Comparison of ENCODE assay signal across 13 cellular contexts in the genomic region with DNA sequence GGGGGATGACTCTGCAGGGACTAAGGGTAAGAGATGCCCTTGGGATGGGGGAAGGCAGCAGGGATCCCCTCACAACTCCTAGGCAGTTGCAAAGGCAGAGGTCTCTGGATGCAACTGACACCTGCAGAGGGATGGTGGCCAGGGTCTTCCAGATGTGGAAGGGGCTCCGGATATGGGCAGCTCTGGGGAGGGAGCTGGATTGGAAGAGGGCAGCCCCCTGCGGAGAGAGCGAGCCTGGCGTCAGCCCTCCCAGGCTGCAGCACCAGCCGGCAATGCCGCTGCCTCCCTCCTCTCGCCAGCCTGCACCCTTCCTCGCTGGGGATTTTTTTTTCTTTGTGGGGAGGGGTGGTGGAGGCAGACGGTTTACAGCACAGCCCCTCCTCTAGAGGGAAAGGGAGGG. TPM values are rescaled to one million over a fixed set of nuclear protein-coding genes. Genes with fewer than 3 reads are reported as not detected.
A peak's percentile ranks its signal among the peaks of the same experiment; 100 is the strongest.
DNase-seq lines count a peak whose midpoint lies in the region; ATAC-seq lines count a peak whose summit lies in the region.
"Had no signal": no experiment of that assay in that cellular context is flagged by ENCODE, and none has a peak within 500 bp of the region (broad histone marks: within the 10 kb centered on the region; RNA-seq: fewer than 3 reads in every experiment).

No MANE protein-coding gene starts in this region.

- ATAC-seq in HG03457 (IDR thresholded peaks at IDR 0.05; ENCODE audit: unreplicated experiment), result no peak

- H3K27me3 ChIP-seq in H7 (ENCODE audit: control insufficient read depth, insufficient read depth, low read length) (peaks cover 12% of the 10 kb centered on the region), iPS DF 6.9 (ENCODE audit: control insufficient read depth, insufficient read depth, low read length) (no peaks in the 10 kb centered on the region)

- no peaks in the 10 kb centered on the region for H3K9me3 ChIP-seq in iPS DF 6.9 (ENCODE audit: control insufficient read depth, insufficient read depth, low read length)

- DNase-seq in H7, result peak; percentile 79
- no peak for DNase-seq in iPS DF 6.9 (ENCODE audit: low read depth, low spot score)
- DNase-seq in retina, result peak; percentile 56
- no peak for DNase-seq in NCI-H1092 treated with DMSO at 0.1 percent for 48 hours (lab: John Stamatoyannopoulos, UW)
- no peak for DNase-seq in AG20443 (ENCODE audit: low spot score)
- no peak for DNase-seq in NCI-H510A (lab: John Stamatoyannopoulos, UW)
- DNase-seq: activated B cell treated with CpG ODN at 0.5 μM for 24 hours, cerebellar nuclear complex, HCEC 1CT, SIG-M5 had no signal

- WGBS in iPS DF 6.9 (ENCODE audit: insufficient coverage, insufficient read length), result no CpG with 5 or more reads among the region's 9 CpGs

- H3K27ac ChIP-seq in angular gyrus (ENCODE audit: low read depth, low read length), result peak overlapping the region; percentile 71
- H3K27ac ChIP-seq in iPS DF 6.9 (ENCODE audit: low read length), result no peak overlapping the region
- H3K27ac ChIP-seq: KMS-11 had no signal

- H3K4me1 ChIP-seq in iPS DF 6.9 (ENCODE audit: control insufficient read depth, insufficient read depth, low read length), result peaks cover 7% of the 10 kb centered on the region

- H3K36me3 ChIP-seq in H7 (replicated peaks; ENCODE audit: control insufficient read depth, insufficient read depth, low read length) (no peaks in the 10 kb centered on the region), iPS DF 6.9 (ENCODE audit: control insufficient read depth, insufficient read depth, low read length) (no peaks in the 10 kb centered on the region)

- H3K4me3 ChIP-seq in H7 (ENCODE audit: insufficient read depth, low read depth, low read length), result peak overlapping the region; percentile 71
- peak overlapping the region; percentile 79; the same call in 1 of the 2 replicates for H3K4me3 ChIP-seq in iPS DF 6.9 (ENCODE audit: low read length)

RNA-seq across cellular contexts. Expression of gene INSYN1, which starts 1.7 kb away (rescaled TPM):
- total RNA-seq in H7 (2014; rRNA removed; shearing (Covaris generic)), result 4.5 and 5.1 TPM in 2 replicates
- total RNA-seq: activated B cell treated with CpG ODN at 0.5 μM for 24 hours had no signal

Comparison
In these comparisons a context has a peak if more than half of its experiments do, and no peak if none do; other contexts are left out.
1. DNase-seq: peak in H7 (single experiment) and retina (single experiment); none in iPS DF 6.9 (single experiment), NCI-H1092 treated with DMSO at 0.1 percent for 48 hours (single experiment), AG20443 (single experiment) and NCI-H510A (single experiment).